8 cellular contexts compared by ENCODE assay signal in genomic region chr6:10414766-10415592, GRCh38. TPM values are rescaled to one million over a fixed set of nuclear protein-coding genes. Genes with fewer than 3 reads are reported as not detected.
DNase-seq lines count a peak whose midpoint lies in the region; ATAC-seq and TF ChIP-seq lines count a peak whose summit lies in the region.

TSS of gene TFAP2A (minus strand) at chr6:10415074. CDS start at chr6:10414991, 83 bp downstream.

- H3K4me3 Mint-ChIP-seq in CD14-positive monocyte (peak within 1 kb of the TSS; percentile 93 to 98), brain (peak within 1 kb of the TSS; percentile 81 to 93 (median 87))

- no peak within 1 kb of the TSS for H4K8ac ChIP-seq in IMR-90 (ENCODE audit: low read depth in 2 of 2, low read length in 2 of 2)

- H3K27ac Mint-ChIP-seq in CD14-positive monocyte, result peak within 1 kb of the TSS in 1 of 7 donors; percentile 9
- peak within 1 kb of the TSS in 3 of 5 experiments; percentile 91 to 96 (median 94) for H3K27ac Mint-ChIP-seq in brain

- no peaks in the 10 kb centered on the region for H3K79me1 ChIP-seq in IMR-90 (ENCODE audit: low read depth in 1 of 2, low read length in 2 of 2)

- H3K4me3 ChIP-seq in IMR-90 (ENCODE audit: insufficient read depth, low read depth, low read length), result peak within 1 kb of the TSS; percentile 67
- H3K4me3 ChIP-seq in muscle layer of duodenum (ENCODE audit: low read depth in 1 of 2, low read length in 2 of 2), result peak within 1 kb of the TSS; percentile 40 to 94

- no peak within 1 kb of the TSS for H2BK15ac ChIP-seq in IMR-90 (ENCODE audit: low read depth, low read length)

- H2AFZ ChIP-seq in IMR-90 (replicated peaks; ENCODE audit: low read length, poor library complexity), result peak within 1 kb of the TSS; percentile 80

- POLR2A ChIA-PET in IMR-90 (lab: Charles Lee; ENCODE audit: unreplicated experiment), result interaction anchor here (0.6 kb wide), 1 partner anchor 295 kb away, joined by 3 read pairs; no protein-coding TSS in a partner anchor

- H3K9me3 Mint-ChIP-seq in CD14-positive monocyte, result peaks cover 7 to 84% (median 62%) of the 10 kb centered on the region in 7 donors
- H3K9me3 Mint-ChIP-seq in brain, result peaks cover 0 to 9% (median 3%) of the 10 kb centered on the region in 5 experiments

- ATAC-seq in IMR-90 (ENCODE audit: low read depth) (peak; percentile 38), HG03565 (IDR thresholded peaks at IDR 0.05; ENCODE audit: unreplicated experiment) (no peak), GM18511 (IDR thresholded peaks at IDR 0.05; ENCODE audit: unreplicated experiment) (no peak)

- peaks cover 27 to 40% of the 10 kb centered on the region in 2 donors for H3K36me3 Mint-ChIP-seq in CD14-positive monocyte
- peaks cover 3% of the 10 kb centered on the region for H3K36me3 Mint-ChIP-seq in brain

- H3K9me3 ChIP-seq in IMR-90 (ENCODE audit: control insufficient read depth, insufficient read depth, low read length), result no peaks in the 10 kb centered on the region
- no peaks in the 10 kb centered on the region for H3K9me3 ChIP-seq in muscle layer of duodenum (ENCODE audit: control insufficient read depth in 1 of 2, low read length in 2 of 2)

- H3K27me3 Mint-ChIP-seq in CD14-positive monocyte (ENCODE audit: low read depth in 3 of 3), result peaks cover 91 to 100% (median 97%) of the 10 kb centered on the region in 3 donors
- H3K27me3 Mint-ChIP-seq in brain, result peaks cover 99% of the 10 kb centered on the region

- peaks cover 92% of the 10 kb centered on the region for H3K27me3 ChIP-seq in IMR-90 (ENCODE audit: control insufficient read depth, insufficient read depth, low read length)
- peaks cover 89% of the 10 kb centered on the region for H3K27me3 ChIP-seq in muscle layer of duodenum (ENCODE audit: low read depth, low read length)

- dilution Hi-C loops in IMR-90 (cut with HindIII; ENCODE audit: low sequenced_read_pairs, unreplicated experiment), result no loop called here

- peak; percentile 39 for TF ChIP-seq RAD21 in IMR-90 (IDR thresholded peaks at IDR 0.05; ENCODE audit: low read length)

- in situ Hi-C loops in IMR-90 (cut with MboI; ENCODE audit: low sequenced_read_pairs), result loop anchor here (25.0 kb wide), 2 partner anchors 878 to 1978 kb away; partner anchors contain the start of gene SLC35B3

- H3K27ac ChIP-seq in IMR-90 (ENCODE audit: insufficient read depth, low read length) (peak within 1 kb of the TSS; percentile 24), muscle layer of duodenum (ENCODE audit: low read length) (no peak within 1 kb of the TSS)

- H4K91ac ChIP-seq in IMR-90 (ENCODE audit: insufficient read depth, low read depth, low read length), result peak within 1 kb of the TSS; percentile 11; the same call in 1 of the 2 replicates

- H3K4me1 ChIP-seq in IMR-90 (ENCODE audit: control insufficient read depth, insufficient read depth, low read length), result no peaks in the 10 kb centered on the region; the same call in 1 of the 2 replicates
- peaks cover 8 to 56% of the 10 kb centered on the region in 2 donors for H3K4me1 ChIP-seq in muscle layer of duodenum (ENCODE audit: control insufficient read depth in 1 of 2, insufficient read depth in 2 of 2, low read length in 2 of 2)

- H2AK9ac ChIP-seq in IMR-90 (replicated peaks; ENCODE audit: low read depth, low read length, poor library complexity), result peak within 1 kb of the TSS; percentile 80

- H3K9ac ChIP-seq in IMR-90 (ENCODE audit: low read depth, low read length), result peak within 1 kb of the TSS; percentile 74

- H2BK5ac ChIP-seq in IMR-90 (ENCODE audit: low read depth, low read length, poor library complexity, severe bottlenecking), result peak within 1 kb of the TSS; percentile 9

- no peak within 1 kb of the TSS; the same call in 1 of the 2 replicates for H3K56ac ChIP-seq in IMR-90 (ENCODE audit: extremely low read depth, insufficient read depth, low read length)

- intact Hi-C loops in CD14-positive monocyte (cut with micrococcal nuclease), result no loop called here
- intact Hi-C loops in IMR-90 (cut with micrococcal nuclease), result loop anchor here (5.0 to 10.0 kb wide), 8 partner anchors 158 to 1433 kb away; no protein-coding TSS in a partner anchor

- no peak within 1 kb of the TSS for H4K5ac ChIP-seq in IMR-90 (ENCODE audit: low read depth, low read length)

- CTCF ChIA-PET in IMR-90 (lab: Yijun Ruan, JAX), result interaction anchor here (0.7 to 1.5 kb wide), 7 partner anchors 9 to 1432 kb away, joined by 3 to 5 read pairs (median 3); no protein-coding TSS in a partner anchor

- no peak for DNase-seq in CD14-positive monocyte (ENCODE audit: low spot score)
- DNase-seq in IMR-90, result peak; percentile 56
- no peak for DNase-seq in Kasumi-1 (lab: John Stamatoyannopoulos, UW)
- no peak for DNase-seq in HuH-7 (ENCODE audit: low spot score)

- 5% methylated on average over 24 of the region's 56 CpGs; no CpG with 5 or more reads in 1 of the 2 experiments for WGBS in IMR-90 (ENCODE audit: extremely low coverage in 2 of 2, insufficient read length in 1 of 2), 2 experiments

- BruUV-seq in IMR-90 (replicated peaks; lab: Mats Ljungman, UMichigan), result no TSS peak

- H3K36me3 ChIP-seq in IMR-90 (ENCODE audit: control insufficient read depth, insufficient read depth, low read length) (no peaks in the 10 kb centered on the region), muscle layer of duodenum (ENCODE audit: control insufficient read depth in 1 of 2, insufficient read depth in 2 of 2, low read length in 2 of 2) (no peaks in the 10 kb centered on the region)

- no peak within 1 kb of the TSS for H3K18ac ChIP-seq in IMR-90 (ENCODE audit: low read depth, low read length)

- H3K4ac ChIP-seq in IMR-90 (ENCODE audit: low read depth, low read length), result peak within 1 kb of the TSS; percentile 33; the same call in 1 of the 2 replicates

- no peak for TF ChIP-seq POLR2A in IMR-90 (IDR thresholded peaks at IDR 0.05; ENCODE audit: low read depth, low read length)

- H2AK5ac ChIP-seq in IMR-90 (ENCODE audit: low read depth, low read length), result peak within 1 kb of the TSS; percentile 73

- peak within 1 kb of the TSS; percentile 77 for H3K4me2 ChIP-seq in IMR-90 (ENCODE audit: low read depth, low read length)

- TF ChIP-seq CTCF in CD14-positive monocyte (IDR thresholded peaks at IDR 0.05) (no peak), IMR-90 (conservative IDR thresholded peaks at IDR 0.05; ENCODE audit: low read depth, low read length) (peak; percentile 40), brain (conservative IDR thresholded peaks at IDR 0.05) (peak in 1 of 2 experiments; percentile 52)

- H3K9me1 ChIP-seq in IMR-90 (ENCODE audit: insufficient read depth, low read length), result no peaks in the 10 kb centered on the region

- H3K23ac ChIP-seq in IMR-90 (ENCODE audit: low read depth, low read length), result peak within 1 kb of the TSS; percentile 72

- H3K4me1 Mint-ChIP-seq in CD14-positive monocyte, result peaks cover 70% of the 10 kb centered on the region
- peaks cover 78% of the 10 kb centered on the region for H3K4me1 Mint-ChIP-seq in brain

- H2BK20ac ChIP-seq in IMR-90 (ENCODE audit: low read depth, low read length), result no peak within 1 kb of the TSS; the same call in 1 of the 2 replicates

- no peaks in the 10 kb centered on the region for H4K20me1 ChIP-seq in IMR-90 (ENCODE audit: insufficient read depth, low read length)

- peak within 1 kb of the TSS; percentile 48 for H3K14ac ChIP-seq in IMR-90 (replicated peaks; ENCODE audit: low read depth, low read length)

- H2BK120ac ChIP-seq in IMR-90 (ENCODE audit: low read depth, low read length), result peak within 1 kb of the TSS; percentile 47; the same call in 1 of the 2 replicates

TF ChIP-seq in IMR-90, 13 proteins besides CTCF, POLR2A, EP300 and RAD21:
- TF ChIP-seq FOS (IDR thresholded peaks at IDR 0.05; ENCODE audit: low read depth, low read length) (no peak), RCOR1 (IDR thresholded peaks at IDR 0.05; ENCODE audit: insufficient replicate concordance, low read length) (no peak), RFX5 (IDR thresholded peaks at IDR 0.05; ENCODE audit: low read depth, low read length) (no peak), CEBPB (IDR thresholded peaks at IDR 0.05; ENCODE audit: low read depth, low read length) (no peak), MAZ (IDR thresholded peaks at IDR 0.05; ENCODE audit: borderline replicate concordance, low read depth, low read length) (no peak), USF2 (IDR thresholded peaks at IDR 0.05; ENCODE audit: low read depth, low read length) (no peak)
- TF ChIP-seq, protein P1, sequence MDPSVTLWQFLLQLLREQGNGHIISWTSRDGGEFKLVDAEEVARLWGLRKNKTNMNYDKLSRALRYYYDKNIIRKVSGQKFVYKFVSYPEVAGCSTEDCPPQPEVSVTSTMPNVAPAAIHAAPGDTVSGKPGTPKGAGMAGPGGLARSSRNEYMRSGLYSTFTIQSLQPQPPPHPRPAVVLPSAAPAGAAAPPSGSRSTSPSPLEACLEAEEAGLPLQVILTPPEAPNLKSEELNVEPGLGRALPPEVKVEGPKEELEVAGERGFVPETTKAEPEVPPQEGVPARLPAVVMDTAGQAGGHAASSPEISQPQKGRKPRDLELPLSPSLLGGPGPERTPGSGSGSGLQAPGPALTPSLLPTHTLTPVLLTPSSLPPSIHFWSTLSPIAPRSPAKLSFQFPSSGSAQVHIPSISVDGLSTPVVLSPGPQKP (IDR thresholded peaks at IDR 0.05; ENCODE audit: borderline replicate concordance, low read depth, low read length), result no peak

RNA-seq across cellular contexts. Expression of gene TFAP2A, which starts in this region (rescaled TPM):
- not detected for polyA plus RNA-seq in CD14-positive monocyte
- 0.72 and 1.1 TPM in 2 replicates for total RNA-seq in IMR-90 (2012; rRNA removed)
- 7.1 and 8.6 TPM in 2 replicates for polyA plus RNA-seq in IMR-90 (2012; rRNA removed)
- polyA plus RNA-seq in IMR-90 (2012; cell fraction: cytosol; rRNA removed), result 5.0 and 6.4 TPM in 2 replicates
- polyA plus RNA-seq in IMR-90 (2012; cell fraction: nucleus; rRNA removed; ENCODE audit: low replicate concordance), result 13.4 and 17.5 TPM in 2 replicates
- 18.1 TPM for polyA plus RNA-seq in brain (ENCODE audit: insufficient read depth, low read depth, low replicate concordance)
